1 cellular context compared by ENCODE assay signal in genomic region chr1:18929686-18930085, GRCh38.
TF ChIP-seq lines count a peak whose summit lies in the region.

No MANE protein-coding gene starts in this region.

TF ChIP-seq in WTC11, 78 proteins besides CTCF, POLR2A, EP300 and RAD21 (continued from another document):
- TF ChIP-seq ZNF281 (CRISPR knock-in tag; IDR thresholded peaks at IDR 0.05) (no peak), ERG (CRISPR knock-in tag; IDR thresholded peaks at IDR 0.05) (no peak), ZNF512 (CRISPR knock-in tag; IDR thresholded peaks at IDR 0.05; ENCODE audit: borderline replicate concordance) (no peak), NR3C1 (CRISPR knock-in tag; conservative IDR thresholded peaks at IDR 0.05; ENCODE audit: low read depth) (no peak), NFYB (CRISPR knock-in tag; conservative IDR thresholded peaks at IDR 0.05; ENCODE audit: low read depth) (no peak), ZBTB43 (CRISPR knock-in tag; IDR thresholded peaks at IDR 0.05) (no peak), AR (CRISPR knock-in tag; IDR thresholded peaks at IDR 0.05) (no peak), ZNF232 (CRISPR knock-in tag; IDR thresholded peaks at IDR 0.05) (no peak), ARID4B (CRISPR knock-in tag; IDR thresholded peaks at IDR 0.05; ENCODE audit: borderline replicate concordance) (no peak), ZNF219 (CRISPR knock-in tag; IDR thresholded peaks at IDR 0.05; ENCODE audit: borderline replicate concordance) (no peak), PRDM15 (CRISPR knock-in tag; IDR thresholded peaks at IDR 0.05) (no peak), FOXK1 (CRISPR knock-in tag; IDR thresholded peaks at IDR 0.05) (no peak), GABPB1 (CRISPR knock-in tag; IDR thresholded peaks at IDR 0.05) (no peak)
